In genomic region chr10:98466916-98467505, GRCh38 we compare ENCODE assay signal across 9 cellular contexts. TPM values are rescaled to one million over a fixed set of nuclear protein-coding genes. Genes with fewer than 3 reads are reported as not detected.
DNase-seq lines count a peak whose midpoint lies in the region; ATAC-seq, FAIRE-seq and TF ChIP-seq lines count a peak whose summit lies in the region.
"Had no signal": no experiment of that assay in that cellular context is flagged by ENCODE, and none has a peak within 500 bp of the region (broad histone marks: within the 10 kb centered on the region; RNA-seq: fewer than 3 reads in every experiment).

No MANE protein-coding gene starts in this region.

- H3K27ac ChIP-seq in left ventricle myocardium inferior (replicated peaks) (peak overlapping the region; percentile 68), right cardiac atrium (ENCODE audit: low read length) (no peak overlapping the region), PC-3 (ENCODE audit: low read length) (no peak overlapping the region), small intestine (ENCODE audit: low read depth in 1 of 2, low read length in 1 of 2) (no peak overlapping the region)

- BruUV-seq in PC-3 (replicated peaks; lab: Mats Ljungman, UMichigan), result no TSS peak

- no peaks in the 10 kb centered on the region for H4K20me1 ChIP-seq in PC-3 (ENCODE audit: low read length)

- DNase-seq in left ventricle myocardium inferior (no peak), right cardiac atrium (no peak), PC-3 (no peak), erythroblast (lab: John Stamatoyannopoulos, UW) (peak; percentile 87 to 89), small intestine (no peak), DMS114 treated with DMSO at 0.1 percent for 48 hours (lab: John Stamatoyannopoulos, UW; ENCODE audit: unreplicated experiment) (no peak), SHP77 (lab: John Stamatoyannopoulos, UW) (no peak)

- H3K4me3 ChIP-seq in left ventricle myocardium inferior (no peak overlapping the region), right cardiac atrium (ENCODE audit: low read length) (no peak overlapping the region), PC-3 (ENCODE audit: low read length) (no peak overlapping the region), small intestine (ENCODE audit: low read depth in 1 of 2, low read length in 2 of 2) (no peak overlapping the region)

- no peak for FAIRE-seq in small intestine (lab: Jason Lieb, UNC)
- FAIRE-seq: urothelium cell line had no signal

- ATAC-seq in right cardiac atrium (no peak), PC-3 (no peak), GM21390 (IDR thresholded peaks at IDR 0.05; ENCODE audit: unreplicated experiment) (no peak)

- intact Hi-C loops in left ventricle myocardium inferior (cut with micrococcal nuclease) (loop anchor here (5.0 kb wide), 1 partner anchor 780 kb away; no protein-coding TSS in a partner anchor), right cardiac atrium (cut with DNase I) (loop anchor here (5.0 to 10.0 kb wide), 2 partner anchors 198 to 780 kb away; no protein-coding TSS in a partner anchor), PC-3 (cut with micrococcal nuclease) (loop anchor here (1.0 to 5.0 kb wide), 5 partner anchors 197 to 810 kb away; no protein-coding TSS in a partner anchor)

- CTCF ChIA-PET in PC-3 (lab: Charles Lee), result interaction anchor here (0.6 to 1.2 kb wide), 9 partner anchors 15 to 945 kb away, joined by 3 to 5 read pairs (median 3); no protein-coding TSS in a partner anchor

- peaks cover 14% of the 10 kb centered on the region for H3K27me3 ChIP-seq in left ventricle myocardium inferior (ENCODE audit: low read depth)
- no peaks in the 10 kb centered on the region for H3K27me3 ChIP-seq in right cardiac atrium (ENCODE audit: control insufficient read depth, insufficient read depth)
- H3K27me3 ChIP-seq in PC-3 (ENCODE audit: low read length), result no peaks in the 10 kb centered on the region
- H3K27me3 ChIP-seq in small intestine (ENCODE audit: control insufficient read depth in 2 of 2, insufficient read depth in 2 of 2, low read length in 2 of 2), result no peaks in the 10 kb centered on the region

- H3K79me2 ChIP-seq in PC-3 (ENCODE audit: low read length), result no peaks in the 10 kb centered on the region

- peak overlapping the region; percentile 97; the same call in 1 of the 2 replicates for H3K4me2 ChIP-seq in PC-3 (ENCODE audit: low read length)

- H3K9me2 ChIP-seq in PC-3 (replicated peaks; ENCODE audit: low read length), result no peaks in the 10 kb centered on the region

- 0 out of 2 replicates have a peak overlapping the region, but pooled peaks have one; percentile 46 for H2AFZ ChIP-seq in PC-3 (ENCODE audit: low read length)

- WGBS in right cardiac atrium, result 40% methylated on average over 14 of the region's 14 CpGs
- WGBS in small intestine, 3 donors, result 37 to 60% (median 53%) methylated on average over 14 of the region's 14 CpGs

- no peak for TF ChIP-seq POLR2A in erythroblast (IDR thresholded peaks at IDR 0.05; ENCODE audit: low read length)

- POLR2A ChIA-PET in PC-3 (lab: Charles Lee; ENCODE audit: unreplicated experiment), result no interaction called here

- H3K9me3 ChIP-seq in left ventricle myocardium inferior (replicated peaks), result no peaks in the 10 kb centered on the region
- H3K9me3 ChIP-seq in right cardiac atrium (ENCODE audit: control insufficient read depth, low read length), result no peaks in the 10 kb centered on the region
- H3K9me3 ChIP-seq in PC-3 (ENCODE audit: low read length), result no peaks in the 10 kb centered on the region
- H3K9me3 ChIP-seq in small intestine (ENCODE audit: control insufficient read depth, low read depth), result no peaks in the 10 kb centered on the region

- peaks cover 40% of the 10 kb centered on the region for H3K4me1 ChIP-seq in left ventricle myocardium inferior
- H3K4me1 ChIP-seq in right cardiac atrium (ENCODE audit: control insufficient read depth, insufficient read depth, low read length), result no peaks in the 10 kb centered on the region
- peaks cover 17% of the 10 kb centered on the region for H3K4me1 ChIP-seq in PC-3 (ENCODE audit: insufficient read depth, low read length)
- peaks cover 0 to 3% of the 10 kb centered on the region in 2 donors for H3K4me1 ChIP-seq in small intestine (ENCODE audit: control insufficient read depth in 2 of 2, insufficient read depth in 1 of 2, low read depth in 1 of 2, low read length in 1 of 2)

- TF ChIP-seq CTCF in left ventricle myocardium inferior (IDR thresholded peaks at IDR 0.05; ENCODE audit: borderline replicate concordance), result no peak
- no peak for TF ChIP-seq CTCF in PC-3 (conservative IDR thresholded peaks at IDR 0.05; ENCODE audit: low read depth, low read length)

- no peak overlapping the region for H3K9ac ChIP-seq in PC-3 (ENCODE audit: low read length)

- no peaks in the 10 kb centered on the region for H3F3A ChIP-seq in PC-3 (ENCODE audit: low read length, unreplicated experiment)

- H3K36me3 ChIP-seq in left ventricle myocardium inferior (no peaks in the 10 kb centered on the region), PC-3 (ENCODE audit: low read depth, low read length) (no peaks in the 10 kb centered on the region), small intestine (ENCODE audit: control insufficient read depth in 2 of 2, insufficient read depth in 2 of 2, low read length in 2 of 2) (no peaks in the 10 kb centered on the region)

RNA-seq across cellular contexts. Expression of gene HPS1, which starts 20.3 kb away (rescaled TPM):
- total RNA-seq in left ventricle myocardium inferior, result 31.9 TPM
- 10 to 100 TPM; 28.1 to 34.6 (median 31.1) TPM for total RNA-seq in right cardiac atrium
- 25.5 TPM for polyA plus RNA-seq in right cardiac atrium
- 19.1 and 20.6 TPM in 2 replicates for total RNA-seq in PC-3 (2014; rRNA removed)
- polyA plus RNA-seq in small intestine, result 10 to 100 TPM; 47.5 to 83.2 (median 76.5) TPM

RNA-seq across cellular contexts. Expression of gene PYROXD2, which starts 52.0 kb away (rescaled TPM):
- total RNA-seq in left ventricle myocardium inferior (10.4 TPM), right cardiac atrium (10 to 100 TPM in 1 of 4 donors, 1 to 10 TPM in 3; 5.3 to 10.8 (median 7.6) TPM), PC-3 (2014; rRNA removed) (3.1 and 9.4 TPM in 2 replicates)
- polyA plus RNA-seq in right cardiac atrium (7.9 TPM), small intestine (1 to 10 TPM; 2.7 to 7.2 (median 4.6) TPM)

Comparison
In these comparisons a context has a peak if more than half of its experiments do, and no peak if none do; other contexts are left out.
1. DNase-seq: peak in erythroblast (2 of 2); none in left ventricle myocardium inferior (single experiment), right cardiac atrium (0 of 3), PC-3 (single experiment), small intestine (single experiment), DMS114 treated with DMSO at 0.1 percent for 48 hours (single experiment) and SHP77 (0 of 2).